In the genomic region with DNA sequence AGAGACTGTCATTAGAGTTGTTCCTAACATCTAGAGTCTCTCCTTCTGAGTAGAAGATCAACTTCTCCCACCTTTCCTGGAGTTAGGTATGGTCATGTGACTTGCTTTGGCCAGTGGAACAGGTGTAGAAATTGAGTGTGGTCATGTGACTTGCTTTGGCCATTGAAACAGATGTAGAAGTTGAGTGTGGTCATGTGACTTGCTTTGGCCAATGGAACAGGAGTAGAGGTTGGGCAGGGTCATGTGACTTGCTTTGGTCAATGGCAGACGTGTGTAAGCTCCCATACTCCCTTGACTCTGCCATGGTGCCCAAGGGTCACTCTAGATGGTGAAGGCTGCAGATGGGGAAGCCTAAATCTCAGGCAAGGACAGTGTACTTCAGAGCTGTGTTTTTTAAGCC, we compare ENCODE assay signal across 24 cellular contexts.
"Had no signal": no experiment of that assay in that cellular context is flagged by ENCODE, and none has a peak within 500 bp of the region (broad histone marks: within the 10 kb centered on the region; RNA-seq: fewer than 3 reads in every experiment).

No MANE protein-coding gene starts in this region.

- DNase-seq: colonic mucosa; dermis blood vessel endothelial cell; endodermal cell; heart left ventricle; hippocampal formation; left colon; left ventricle myocardium superior; naive thymus-derived CD4-positive, alpha-beta T cell; nephron progenitor cell; retina; spleen; stimulated activated CD4-positive, alpha-beta T cell treated with anti-CD3 and anti-CD28 coated beads, Interleukin-15, amount 100 ng/mL, for 24 hours; stimulated activated CD4-positive, alpha-beta T cell treated with anti-CD3 and anti-CD28 coated beads, Interleukin-1b, Interleukin-23, amount 100 ng/mL, for 48 hours; stimulated activated CD4-positive, alpha-beta T cell treated with anti-CD3 and anti-CD28 coated beads, Interleukin-4, amount 100 ng/mL, for 24 hours; stimulated activated naive B cell treated with anti-CD40 and anti-IgM and Interleukin-4, amounts not matched to agents 10 μg/mL and 1 μg/mL and 100 μg/mL, for 72 hours; stimulated activated naive CD8-positive, alpha-beta T cell treated with anti-CD3 and anti-CD28 coated beads, Interleukin-15, amount 100 ng/mL, for 72 hours; testis; transverse colon had no signal

- H3K79me2 ChIP-seq: parathyroid adenoma had no signal

- H3K27me3 ChIP-seq: colonic mucosa, testis had no signal

- H3K27ac ChIP-seq: colonic mucosa, heart left ventricle, parathyroid adenoma, prostate gland, spleen, testis, transverse colon had no signal

- FAIRE-seq: endothelial cell of umbilical vein, frontal cortex had no signal

- H3K9me3 ChIP-seq: colonic mucosa, heart left ventricle, prostate gland, spleen, testis, transverse colon had no signal

- H3K36me3 ChIP-seq: colonic mucosa, heart left ventricle, prostate gland, spleen, transverse colon had no signal

- H3K4me3 ChIP-seq: colonic mucosa, heart left ventricle, lung, prostate gland, spleen, testis, transverse colon had no signal

- H3K9ac ChIP-seq: parathyroid adenoma had no signal

- ATAC-seq: heart left ventricle; left colon; left ventricle myocardium superior; naive thymus-derived CD4-positive, alpha-beta T cell; sciatic nerve; stimulated activated naive B cell treated with anti-CD40 and anti-IgM and Interleukin-4, amounts not matched to agents 10 μg/mL and 1 μg/mL and 100 μg/mL, for 72 hours; stimulated activated naive CD8-positive, alpha-beta T cell treated with anti-CD3 and anti-CD28 coated beads, Interleukin-15, amount 100 ng/mL, for 72 hours had no signal

- H3K4me1 ChIP-seq: colonic mucosa, heart left ventricle, parathyroid adenoma, spleen, testis had no signal

- H2AFZ ChIP-seq: parathyroid adenoma had no signal
